Comparison of ENCODE assay signal across 8 cellular contexts in genomic region chr14:60327447-60328331, GRCh38.
DNase-seq lines count a peak whose midpoint lies in the region; ATAC-seq and TF ChIP-seq lines count a peak whose summit lies in the region.

No MANE protein-coding gene starts in this region.

- no peaks in the 10 kb centered on the region for H3K79me2 ChIP-seq in osteoblast (ENCODE audit: insufficient read depth, low read length)

- H3K4me2 ChIP-seq in osteoblast (ENCODE audit: insufficient read depth, low read length), result peak overlapping the region; percentile 18

- H3K36me3 ChIP-seq in esophagus squamous epithelium, result no peaks in the 10 kb centered on the region
- no peaks in the 10 kb centered on the region for H3K36me3 ChIP-seq in osteoblast (ENCODE audit: insufficient read depth, low read length)

- H4K20me1 ChIP-seq in osteoblast (ENCODE audit: insufficient read depth, low read length), result no peaks in the 10 kb centered on the region

- no peaks in the 10 kb centered on the region for H3K9me3 Mint-ChIP-seq in activated CD8-positive, alpha-beta T cell treated with anti-CD3 and anti-CD28 coated beads for 36 hours

- TF ChIP-seq POLR2A in GM15510 (IDR thresholded peaks at IDR 0.05; ENCODE audit: borderline replicate concordance, extremely low read depth, insufficient read length) (peak; percentile 61), esophagus squamous epithelium (IDR thresholded peaks at IDR 0.05) (no peak)

- WGBS in esophagus squamous epithelium, 2 donors, result 16 to 20% methylated on average over 12 to 14 of the region's 58 CpGs

- H3K4me3 Mint-ChIP-seq in activated CD8-positive, alpha-beta T cell treated with anti-CD3 and anti-CD28 coated beads for 36 hours, result peak overlapping the region; percentile 82

- H3K27me3 Mint-ChIP-seq in activated CD8-positive, alpha-beta T cell treated with anti-CD3 and anti-CD28 coated beads for 36 hours, result peaks cover 14% of the 10 kb centered on the region

- peak overlapping the region; percentile 59 for H2AFZ ChIP-seq in osteoblast (ENCODE audit: low read length)

- H3K9me3 ChIP-seq in esophagus squamous epithelium (no peaks in the 10 kb centered on the region), osteoblast (ENCODE audit: low read depth, low read length) (no peaks in the 10 kb centered on the region)

- peak overlapping the region; percentile 88 for H3K27ac Mint-ChIP-seq in activated CD8-positive, alpha-beta T cell treated with anti-CD3 and anti-CD28 coated beads for 36 hours

- H3K4me1 ChIP-seq in esophagus squamous epithelium (peaks cover 3 to 25% (median 8%) of the 10 kb centered on the region in 3 donors), osteoblast (ENCODE audit: insufficient read depth, low read length) (no peaks in the 10 kb centered on the region)

- peak; percentile 52 for ATAC-seq in HG02588 (IDR thresholded peaks at IDR 0.05; ENCODE audit: unreplicated experiment)
- peak; percentile 45 for ATAC-seq in activated CD8-positive, alpha-beta T cell treated with anti-CD3 and anti-CD28 coated beads for 36 hours

- H3K27me3 ChIP-seq in esophagus squamous epithelium (peaks cover 0 to 53% (median 0%) of the 10 kb centered on the region in 4 donors), osteoblast (ENCODE audit: insufficient read depth, low read length) (peaks cover 32% of the 10 kb centered on the region)

- intact Hi-C loops in activated CD8-positive, alpha-beta T cell treated with anti-CD3 and anti-CD28 coated beads for 36 hours (cut with micrococcal nuclease), result loop anchor here (5.0 to 10.0 kb wide), 2 partner anchors 60 to 143 kb away; no protein-coding TSS in a partner anchor
- intact Hi-C loops in esophagus squamous epithelium (cut with DNase I), result no loop called here

- no peaks in the 10 kb centered on the region for H3K36me3 Mint-ChIP-seq in activated CD8-positive, alpha-beta T cell treated with anti-CD3 and anti-CD28 coated beads for 36 hours (ENCODE audit: low read depth)

- no peak for TF ChIP-seq CTCF in activated CD8-positive, alpha-beta T cell treated with anti-CD3 and anti-CD28 coated beads for 36 hours (IDR thresholded peaks at IDR 0.05)
- TF ChIP-seq CTCF in esophagus squamous epithelium (IDR thresholded peaks at IDR 0.05) (no peak), osteoblast (IDR thresholded peaks at IDR 0.05; ENCODE audit: extremely low read depth, low read depth, low read length) (no peak)

- POLR2A ChIA-PET in activated CD8-positive, alpha-beta T cell treated with anti-CD3 and anti-CD28 coated beads for 36 hours (lab: Charles Lee), result interaction anchor here (0.7 to 3.0 kb wide), 5 partner anchors 27 to 169 kb away, joined by 3 to 21 read pairs (median 3); partner anchors contain the start of gene PPM1A

- CTCF ChIA-PET in activated CD8-positive, alpha-beta T cell treated with anti-CD3 and anti-CD28 coated beads for 36 hours (lab: Charles Lee), result interaction anchor here (0.6 to 2.0 kb wide), 13 partner anchors 10 to 143 kb away, joined by 3 to 5 read pairs (median 4); no protein-coding TSS in a partner anchor

- peak overlapping the region; percentile 26 to 58 (median 38) for H3K4me3 ChIP-seq in esophagus squamous epithelium
- peak overlapping the region; percentile 43 for H3K4me3 ChIP-seq in osteoblast (ENCODE audit: insufficient read depth, low read length)

- H3K4me1 Mint-ChIP-seq in activated CD8-positive, alpha-beta T cell treated with anti-CD3 and anti-CD28 coated beads for 36 hours (ENCODE audit: low read depth), result peaks cover 24% of the 10 kb centered on the region

- H3K27ac ChIP-seq in esophagus squamous epithelium (no peak overlapping the region), osteoblast (ENCODE audit: low read depth, low read length) (no peak overlapping the region)

- DNase-seq in NCI-H146 (lab: John Stamatoyannopoulos, UW) (peak; percentile 81), esophagus squamous epithelium (lab: John Stamatoyannopoulos, UW) (no peak), osteoblast (ENCODE audit: insufficient read length, low spot score, missing footprints) (peak; percentile 44), HuH-7.5 (ENCODE audit: low spot score) (no peak), medulla oblongata (ENCODE audit: extremely low spot score) (no peak)
- DNase-seq in activated CD8-positive, alpha-beta T cell treated with anti-CD3 and anti-CD28 coated beads for 36 hours, result peak; percentile 65

Comparison
In these comparisons a context has a peak if more than half of its experiments do, and no peak if none do; other contexts are left out.
1. DNase-seq: peak in NCI-H146 (single experiment), activated CD8-positive, alpha-beta T cell treated with anti-CD3 and anti-CD28 coated beads for 36 hours (single experiment) and osteoblast (single experiment); none in esophagus squamous epithelium (single experiment), HuH-7.5 (single experiment) and medulla oblongata (single experiment).